30 cellular contexts compared by ENCODE assay signal in genomic region chr4:55834086-55834795, GRCh38. TPM values are rescaled to one million over a fixed set of nuclear protein-coding genes. Genes with fewer than 3 reads are reported as not detected.
"Had no signal": no experiment of that assay in that cellular context is flagged by ENCODE, and none has a peak within 500 bp of the region (broad histone marks: within the 10 kb centered on the region; RNA-seq: fewer than 3 reads in every experiment).

No MANE protein-coding gene starts in this region.

- ATAC-seq: activated CD4-positive, CD25-positive, alpha-beta regulatory T cell treated with anti-CD3 and anti-CD28 coated beads, Interleukin-2, amount 50 U/mL, for 24 hours; activated T-cell treated with anti-CD3 and anti-CD28 coated beads, Interleukin-2, amount 50 U/mL, for 72 hours; left lobe of liver; natural killer cell; stimulated activated effector memory CD8-positive, alpha-beta T cell treated with anti-CD3 and anti-CD28 coated beads, Interleukin-12 subunit alpha, Interleukin-12 subunit beta, amount 100 ng/mL, for 72 hours; stimulated activated naive CD8-positive, alpha-beta T cell treated with anti-CD3 and anti-CD28 coated beads, Interleukin-15, amount 100 ng/mL, for 72 hours had no signal

- H3K9me3 ChIP-seq: colonic mucosa, ovary, prostate gland had no signal

- H3K4me1 ChIP-seq: colonic mucosa, esophagus squamous epithelium, prostate gland, right atrium auricular region, tibial artery had no signal

- H3K36me3 Mint-ChIP-seq: activated naive CD8-positive, alpha-beta T cell treated with anti-CD3 and anti-CD28 coated beads, Interleukin-2, amount 10 ng/mL, durations not matched to agents 7 days and 5 days; stimulated activated effector memory CD8-positive, alpha-beta T cell treated with anti-CD3 and anti-CD28 coated beads, Interleukin-12 subunit alpha, Interleukin-12 subunit beta, amount 100 ng/mL, for 72 hours had no signal

- H3K9me3 Mint-ChIP-seq: activated naive CD8-positive, alpha-beta T cell treated with anti-CD3 and anti-CD28 coated beads, Interleukin-2, amount 10 ng/mL, durations not matched to agents 7 days and 5 days; natural killer cell; stimulated activated effector memory CD8-positive, alpha-beta T cell treated with anti-CD3 and anti-CD28 coated beads, Interleukin-12 subunit alpha, Interleukin-12 subunit beta, amount 100 ng/mL, for 72 hours had no signal

- H3K4me3 ChIP-seq: colonic mucosa, dorsolateral prefrontal cortex, esophagus squamous epithelium, ovary, prostate gland, right atrium auricular region, tibial artery had no signal

- FAIRE-seq: bronchial epithelial cell had no signal

- H3K4me1 Mint-ChIP-seq: activated CD4-positive, alpha-beta memory T cell treated with anti-CD3 and anti-CD28 coated beads, Interleukin-2, amount 10 ng/mL, durations not matched to agents 7 days and 5 days; activated CD4-positive, alpha-beta T cell treated with anti-CD3 and anti-CD28 coated beads, Interleukin-2, amount 10 ng/mL, durations not matched to agents 24 days and 14 days; activated naive CD8-positive, alpha-beta T cell treated with anti-CD3 and anti-CD28 coated beads, Interleukin-2, amount 10 ng/mL, durations not matched to agents 7 days and 5 days; natural killer cell; stimulated activated effector memory CD8-positive, alpha-beta T cell treated with anti-CD3 and anti-CD28 coated beads, Interleukin-12 subunit alpha, Interleukin-12 subunit beta, amount 100 ng/mL, for 72 hours; stimulated activated naive CD8-positive, alpha-beta T cell treated with anti-CD3 and anti-CD28 coated beads, Interleukin-15, amount 100 ng/mL, for 72 hours had no signal

- H3K36me3 ChIP-seq: colonic mucosa, esophagus squamous epithelium, ovary, prostate gland, right atrium auricular region, tibial artery had no signal

- H3K27me3 ChIP-seq: colonic mucosa, ovary, right atrium auricular region had no signal

- H3K4me3 Mint-ChIP-seq: activated CD4-positive, alpha-beta memory T cell treated with anti-CD3 and anti-CD28 coated beads, Interleukin-2, amount 10 ng/mL, durations not matched to agents 7 days and 5 days; activated CD4-positive, alpha-beta T cell treated with anti-CD3 and anti-CD28 coated beads, Interleukin-2, amount 10 ng/mL, durations not matched to agents 24 days and 14 days; activated naive CD4-positive, alpha-beta T cell treated with anti-CD3 and anti-CD28 coated beads for 36 hours; activated naive CD8-positive, alpha-beta T cell treated with anti-CD3 and anti-CD28 coated beads, Interleukin-2, amount 10 ng/mL, durations not matched to agents 7 days and 5 days; activated T-cell treated with anti-CD3 and anti-CD28 coated beads, Interleukin-2, amount 50 U/mL, for 72 hours; natural killer cell; stimulated activated effector memory CD8-positive, alpha-beta T cell treated with anti-CD3 and anti-CD28 coated beads, Interleukin-12 subunit alpha, Interleukin-12 subunit beta, amount 100 ng/mL, for 72 hours; stimulated activated naive CD8-positive, alpha-beta T cell treated with anti-CD3 and anti-CD28 coated beads, Interleukin-15, amount 100 ng/mL, for 72 hours had no signal

- DNase-seq: activated CD4-positive, alpha-beta memory T cell treated with anti-CD3 and anti-CD28 coated beads, Interleukin-2, amount 10 ng/mL, durations not matched to agents 7 days and 5 days; activated CD4-positive, alpha-beta T cell treated with anti-CD3 and anti-CD28 coated beads, Interleukin-2, amount 10 ng/mL, durations not matched to agents 24 days and 14 days; activated effector memory CD4-positive, alpha-beta T cell treated with Interleukin-2 at 50 U/mL for 16 hours; activated naive CD4-positive, alpha-beta T cell treated with anti-CD3 and anti-CD28 coated beads for 36 hours; activated naive CD8-positive, alpha-beta T cell treated with anti-CD3 and anti-CD28 coated beads, Interleukin-2, amount 10 ng/mL, durations not matched to agents 7 days and 5 days; activated T-cell treated with anti-CD3 and anti-CD28 coated beads, Interleukin-2, amount 50 U/mL, for 72 hours; amniotic stem cell; colonic mucosa; dorsolateral prefrontal cortex; esophagus squamous epithelium; foreskin fibroblast; midbrain; natural killer cell; ovary; stimulated activated CD4-positive, alpha-beta T cell treated with anti-CD3 and anti-CD28 coated beads, Interleukin-1b, Interleukin-23, amount 100 ng/mL, for 48 hours; stimulated activated naive CD8-positive, alpha-beta T cell treated with anti-CD3 and anti-CD28 coated beads, Interleukin-15, amount 100 ng/mL, for 72 hours; T-helper 1 cell; T-helper 9 cell; tibial artery had no signal

- H3K27ac ChIP-seq: colonic mucosa, dorsolateral prefrontal cortex, esophagus squamous epithelium, ovary, prostate gland, right atrium auricular region, tibial artery, VCaP had no signal

- H3K27ac Mint-ChIP-seq: activated CD4-positive, alpha-beta memory T cell treated with anti-CD3 and anti-CD28 coated beads, Interleukin-2, amount 10 ng/mL, durations not matched to agents 7 days and 5 days; activated CD4-positive, alpha-beta T cell treated with anti-CD3 and anti-CD28 coated beads, Interleukin-2, amount 10 ng/mL, durations not matched to agents 24 days and 14 days; activated naive CD4-positive, alpha-beta T cell treated with anti-CD3 and anti-CD28 coated beads for 36 hours; activated naive CD8-positive, alpha-beta T cell treated with anti-CD3 and anti-CD28 coated beads, Interleukin-2, amount 10 ng/mL, durations not matched to agents 7 days and 5 days; activated T-cell treated with anti-CD3 and anti-CD28 coated beads, Interleukin-2, amount 50 U/mL, for 72 hours; natural killer cell; stimulated activated effector memory CD8-positive, alpha-beta T cell treated with anti-CD3 and anti-CD28 coated beads, Interleukin-12 subunit alpha, Interleukin-12 subunit beta, amount 100 ng/mL, for 72 hours; stimulated activated naive CD8-positive, alpha-beta T cell treated with anti-CD3 and anti-CD28 coated beads, Interleukin-15, amount 100 ng/mL, for 72 hours had no signal

RNA-seq across cellular contexts. Expression of gene EXOC1L, which starts 14.7 kb away (rescaled TPM):
- total RNA-seq: activated CD4-positive, alpha-beta memory T cell treated with anti-CD3 and anti-CD28 coated beads, Interleukin-2, amount 10 ng/mL, durations not matched to agents 7 days and 5 days; activated CD4-positive, alpha-beta T cell treated with anti-CD3 and anti-CD28 coated beads, Interleukin-2, amount 10 ng/mL, durations not matched to agents 24 days and 14 days; activated naive CD4-positive, alpha-beta T cell treated with anti-CD3 and anti-CD28 coated beads for 36 hours; activated naive CD8-positive, alpha-beta T cell treated with anti-CD3 and anti-CD28 coated beads, Interleukin-2, amount 10 ng/mL, durations not matched to agents 7 days and 5 days; activated T-cell treated with anti-CD3 and anti-CD28 coated beads, Interleukin-2, amount 50 U/mL, for 72 hours; bronchial epithelial cell; colonic mucosa; esophagus squamous epithelium; glomerular endothelial cell; kidney epithelial cell; left lobe of liver; lung microvascular endothelial cell; natural killer cell; ovary; prostate gland; right atrium auricular region; urinary bladder had no signal
- polyA plus RNA-seq: ovary had no signal
